In genomic region chr4:139919513-139919912, GRCh38 we compare ENCODE assay signal across 11 cellular contexts.
DNase-seq lines count a peak whose midpoint lies in the region; ATAC-seq, FAIRE-seq and TF ChIP-seq lines count a peak whose summit lies in the region.
"Had no signal": no experiment of that assay in that cellular context is flagged by ENCODE, and none has a peak within 500 bp of the region (broad histone marks: within the 10 kb centered on the region; RNA-seq: fewer than 3 reads in every experiment).

No MANE protein-coding gene starts in this region.

- peak overlapping the region; percentile 28 for H3K9ac ChIP-seq in astrocyte (ENCODE audit: low read length)

- TF ChIP-seq CTCF in astrocyte (IDR thresholded peaks at IDR 0.05; ENCODE audit: insufficient read depth, low read depth, low read length) (no peak), prostate gland (IDR thresholded peaks at IDR 0.05) (no peak)

- H2AFZ ChIP-seq in astrocyte (ENCODE audit: low read depth, low read length): no peak overlapping the region

- TF ChIP-seq POLR2A in prostate gland (IDR thresholded peaks at IDR 0.05) (no peak), GM12892 (IDR thresholded peaks at IDR 0.05; ENCODE audit: low read depth, low read length) (no peak)

- H3K4me1 Mint-ChIP-seq in astrocyte (ENCODE audit: low read depth, unreplicated experiment): peaks cover 45% of the 10 kb centered on the region
- no peaks in the 10 kb centered on the region for H3K4me1 Mint-ChIP-seq in activated T-cell treated with anti-CD3 and anti-CD28 coated beads, Interleukin-2, amount 50 U/mL, for 4 hours (ENCODE audit: low read depth)

- DNase-seq in AG08395 (ENCODE audit: low spot score) (peak; percentile 74), astrocyte (ENCODE audit: low read depth) (peak; percentile 76), left cardiac atrium (no peak), prostate gland (ENCODE audit: low spot score) (no peak), GM12892 (ENCODE audit: insufficient read length) (no peak), activated gamma-delta T cell (lab: John Stamatoyannopoulos, UW) (no peak), Ammon's horn (ENCODE audit: low spot score) (no peak)
- DNase-seq in activated T-cell treated with anti-CD3 and anti-CD28 coated beads, Interleukin-2, amount 50 U/mL, for 4 hours: no peak
- DNase-seq: activated CD4-positive, alpha-beta T cell treated with anti-CD3 and anti-CD28 coated beads for 4 hours; MV-4-11 had no signal

- no peaks in the 10 kb centered on the region for H3K36me3 Mint-ChIP-seq in astrocyte (ENCODE audit: low read depth, unreplicated experiment)
- H3K36me3 Mint-ChIP-seq in activated T-cell treated with anti-CD3 and anti-CD28 coated beads, Interleukin-2, amount 50 U/mL, for 4 hours (ENCODE audit: insufficient read depth): no peaks in the 10 kb centered on the region
- H3K36me3 Mint-ChIP-seq: activated naive CD8-positive, alpha-beta T cell had no signal

- peak; percentile 83 to 85 for ATAC-seq in left cardiac atrium
- no peak for ATAC-seq in activated T-cell treated with anti-CD3 and anti-CD28 coated beads, Interleukin-2, amount 50 U/mL, for 4 hours

- H3K4me3 Mint-ChIP-seq in astrocyte (ENCODE audit: unreplicated experiment): peak overlapping the region; percentile 40
- H3K4me3 Mint-ChIP-seq in activated T-cell treated with anti-CD3 and anti-CD28 coated beads, Interleukin-2, amount 50 U/mL, for 4 hours: no peak overlapping the region
- H3K4me3 Mint-ChIP-seq: activated naive CD8-positive, alpha-beta T cell had no signal

- intact Hi-C loops in left cardiac atrium (cut with DNase I): loop anchor here in 1 of 2 donors (10.0 kb wide), 1 partner anchor 185 kb away; no protein-coding TSS in a partner anchor
- intact Hi-C loops in prostate gland (cut with DNase I): loop anchor here (5.0 to 10.0 kb wide), 2 partner anchors 233 to 335 kb away; partner anchors contain the start of gene MAML3

- H3K79me2 ChIP-seq in astrocyte (ENCODE audit: insufficient read depth, low read length): no peaks in the 10 kb centered on the region

- H3K9me3 Mint-ChIP-seq in astrocyte (ENCODE audit: unreplicated experiment): no peaks in the 10 kb centered on the region
- no peaks in the 10 kb centered on the region for H3K9me3 Mint-ChIP-seq in activated T-cell treated with anti-CD3 and anti-CD28 coated beads, Interleukin-2, amount 50 U/mL, for 4 hours

- H3K27me3 Mint-ChIP-seq in astrocyte (ENCODE audit: low read depth, unreplicated experiment): no peaks in the 10 kb centered on the region
- H3K27me3 Mint-ChIP-seq in activated T-cell treated with anti-CD3 and anti-CD28 coated beads, Interleukin-2, amount 50 U/mL, for 4 hours (ENCODE audit: low read depth): peaks cover 4% of the 10 kb centered on the region
- H3K27me3 Mint-ChIP-seq: activated naive CD8-positive, alpha-beta T cell had no signal

- 16% methylated on average over 3 of the region's 3 CpGs for WGBS in prostate gland

- peak overlapping the region; percentile 16 for H3K27ac ChIP-seq in astrocyte (ENCODE audit: low read depth, low read length)
- peak overlapping the region; percentile 53 to 72 for H3K27ac ChIP-seq in prostate gland

- no peaks in the 10 kb centered on the region for H4K20me1 ChIP-seq in astrocyte (ENCODE audit: insufficient read depth, low read length)

- H3K4me3 ChIP-seq in astrocyte (ENCODE audit: insufficient read depth, low read depth, low read length) (no peak overlapping the region), prostate gland (no peak overlapping the region)

- H3K4me1 ChIP-seq in astrocyte (ENCODE audit: insufficient read depth, low read length) (peaks cover 17% of the 10 kb centered on the region), prostate gland (replicated peaks) (peaks cover 33% of the 10 kb centered on the region)

- H3K36me3 ChIP-seq in astrocyte (ENCODE audit: insufficient read depth, low read length) (no peaks in the 10 kb centered on the region), prostate gland (no peaks in the 10 kb centered on the region)

- FAIRE-seq in astrocyte (lab: Jason Lieb, UNC) (peak; percentile 70), GM12892 (lab: Jason Lieb, UNC) (no peak)

- H3K9me3 ChIP-seq in astrocyte (ENCODE audit: insufficient read depth, low read depth, low read length): no peaks in the 10 kb centered on the region
- no peaks in the 10 kb centered on the region for H3K9me3 ChIP-seq in prostate gland

- peak overlapping the region; percentile 66 for H3K4me2 ChIP-seq in astrocyte (ENCODE audit: low read length)

- peak overlapping the region; percentile 96 for H3K27ac Mint-ChIP-seq in astrocyte (ENCODE audit: unreplicated experiment)
- H3K27ac Mint-ChIP-seq: activated naive CD8-positive, alpha-beta T cell had no signal

- H3K27me3 ChIP-seq in astrocyte (ENCODE audit: insufficient read depth, low read length): no peaks in the 10 kb centered on the region
- no peaks in the 10 kb centered on the region for H3K27me3 ChIP-seq in prostate gland (replicated peaks; ENCODE audit: insufficient read depth)

Comparison
In these comparisons a context has a peak if more than half of its experiments do, and no peak if none do; other contexts are left out.
1. DNase-seq: peak in AG08395 (single experiment) and astrocyte (single experiment); none in left cardiac atrium (single experiment), prostate gland (single experiment), GM12892 (single experiment), activated gamma-delta T cell (single experiment), Ammon's horn (single experiment) and activated T-cell treated with anti-CD3 and anti-CD28 coated beads, Interleukin-2, amount 50 U/mL, for 4 hours (single experiment).
2. ATAC-seq: peak in left cardiac atrium (2 of 2); none in activated T-cell treated with anti-CD3 and anti-CD28 coated beads, Interleukin-2, amount 50 U/mL, for 4 hours (0 of 2).